Comparison of ENCODE assay signal across 21 cellular contexts in genomic region chr9:88596376-88596775, GRCh38.
"Had no signal": no experiment of that assay in that cellular context is flagged by ENCODE, and none has a peak within 500 bp of the region (broad histone marks: within the 10 kb centered on the region; RNA-seq: fewer than 3 reads in every experiment).

No MANE protein-coding gene starts in this region.

- H3K9me3 Mint-ChIP-seq: endodermal cell; naive thymus-derived CD4-positive, alpha-beta T cell; type B pancreatic cell had no signal

- H3K27ac Mint-ChIP-seq: endodermal cell; naive thymus-derived CD4-positive, alpha-beta T cell; type B pancreatic cell had no signal

- DNase-seq: effector CD4-positive, alpha-beta T cell; endodermal cell; erythroblast; glutamatergic neuron; islet precursor cell; left ventricle myocardium superior; midbrain; naive thymus-derived CD4-positive, alpha-beta T cell; nucleus accumbens; ovary; small intestine; stimulated activated CD4-positive, alpha-beta T cell treated with anti-CD3 and anti-CD28 coated beads, Interleukin-2, amount 100 ng/mL, for 48 hours; stimulated activated naive CD8-positive, alpha-beta T cell treated with anti-CD3 and anti-CD28 coated beads, Interleukin-15, Interleukin-2, amounts not matched to agents 100 U/mL and 50 U/mL, for 24 hours; thyroid gland had no signal

- H3K4me3 ChIP-seq: coronary artery, gastroesophageal sphincter, lung, ovary, right atrium auricular region, suprapubic skin, thyroid gland had no signal

- H3K27me3 ChIP-seq: gastroesophageal sphincter, ovary, right atrium auricular region, thyroid gland had no signal

- H3K27ac ChIP-seq: coronary artery, ovary, right atrium auricular region, suprapubic skin, thyroid gland had no signal

- H3K9me3 ChIP-seq: gastroesophageal sphincter, ovary, right atrium auricular region, suprapubic skin, thyroid gland had no signal

- H3K36me3 Mint-ChIP-seq: naive thymus-derived CD4-positive, alpha-beta T cell; type B pancreatic cell had no signal

- H3K4me3 Mint-ChIP-seq: endodermal cell; naive thymus-derived CD4-positive, alpha-beta T cell; neural crest cell; type B pancreatic cell had no signal

- H3K4me1 ChIP-seq: right atrium auricular region, suprapubic skin had no signal

- H3K36me3 ChIP-seq: gastroesophageal sphincter, ovary, right atrium auricular region, suprapubic skin, thyroid gland had no signal

- ATAC-seq: gastroesophageal sphincter; left ventricle myocardium superior; naive thymus-derived CD4-positive, alpha-beta T cell; stimulated activated naive CD8-positive, alpha-beta T cell treated with anti-CD3 and anti-CD28 coated beads, Interleukin-15, Interleukin-2, amounts not matched to agents 100 U/mL and 50 U/mL, for 24 hours had no signal

- H3K4me1 Mint-ChIP-seq: endodermal cell, neural crest cell had no signal
